8 cellular contexts compared by ENCODE assay signal in the genomic region with DNA sequence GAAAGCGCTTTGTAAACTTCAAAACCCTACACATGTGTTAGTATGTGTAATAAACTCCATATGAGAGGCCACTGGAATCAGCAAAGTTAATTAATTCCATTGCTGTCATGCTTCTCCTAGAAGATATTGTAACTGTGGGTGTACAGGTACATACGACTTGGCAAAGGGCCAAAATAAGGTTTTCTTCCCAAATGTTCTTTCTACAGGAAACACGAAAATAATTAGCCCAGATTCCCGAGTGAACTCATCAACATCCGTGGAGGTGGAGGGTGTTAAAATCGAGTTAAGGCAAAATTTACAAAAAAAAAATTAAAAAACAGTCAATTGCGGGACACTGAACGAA. TPM values are rescaled to one million over a fixed set of nuclear protein-coding genes. Genes with fewer than 3 reads are reported as not detected.
DNase-seq lines count a peak whose midpoint lies in the region; ATAC-seq and TF ChIP-seq lines count a peak whose summit lies in the region.

No MANE protein-coding gene starts in this region.

- in situ Hi-C loops in G401 (cut with HindIII; ENCODE audit: low sequenced_read_pairs), result no loop called here

- H3K4me2 ChIP-seq in neural progenitor cell, result peak overlapping the region; percentile 96

- peak overlapping the region; percentile 93 for H3K4me3 Mint-ChIP-seq in neural progenitor cell

- peak overlapping the region; percentile 99 for H3K27ac Mint-ChIP-seq in neural progenitor cell

- H3K79me2 ChIP-seq in neural progenitor cell (ENCODE audit: low read depth), result peaks cover 52% of the 10 kb centered on the region

- H4K20me1 ChIP-seq in neural progenitor cell (ENCODE audit: low read depth), result peaks cover 6% of the 10 kb centered on the region

- peak; percentile 2 for ATAC-seq in HG02623 (IDR thresholded peaks at IDR 0.05; ENCODE audit: unreplicated experiment)

- no peaks in the 10 kb centered on the region for H3K27me3 ChIP-seq in esophagus (ENCODE audit: control insufficient read depth in 1 of 2, insufficient read depth in 2 of 2, low read length in 2 of 2)
- no peaks in the 10 kb centered on the region for H3K27me3 ChIP-seq in neural progenitor cell

- WGBS in esophagus, 2 donors, result 6 to 7% methylated on average over 8 of the region's 8 CpGs

- H3K4me3 ChIP-seq in esophagus (ENCODE audit: low read depth in 1 of 2, low read length in 2 of 2), result peak overlapping the region; percentile 98
- peak overlapping the region; percentile 90 for H3K4me3 ChIP-seq in neural progenitor cell

- H2AFZ ChIP-seq in neural progenitor cell (replicated peaks), result no peak overlapping the region

- H3K27me3 Mint-ChIP-seq in neural progenitor cell (ENCODE audit: insufficient read depth, low read depth), result peaks cover 2% of the 10 kb centered on the region

- peak overlapping the region; percentile 51 for H3K9ac ChIP-seq in neural progenitor cell

- peaks cover 20% of the 10 kb centered on the region for H3K9me3 Mint-ChIP-seq in neural progenitor cell

- peak; percentile 51 for DNase-seq in G401 (ENCODE audit: low spot score)
- DNase-seq in RWPE1 (ENCODE audit: low spot score), result peak; percentile 4
- no peak for DNase-seq in neural progenitor cell (ENCODE audit: low spot score)
- no peak for DNase-seq in D341Med (ENCODE audit: low spot score)
- no peak for DNase-seq in SIG-M5 treated with dmso at 0.1 percent for 504 hours (lab: John Stamatoyannopoulos, UW; ENCODE audit: unreplicated experiment)
- DNase-seq in activated gamma-delta T cell (lab: John Stamatoyannopoulos, UW), result no peak

- peaks cover 14% of the 10 kb centered on the region for H3F3A ChIP-seq in neural progenitor cell (ENCODE audit: low read depth)

- H3K4me1 ChIP-seq in esophagus (ENCODE audit: control insufficient read depth in 2 of 2, insufficient read depth in 2 of 2, low read length in 1 of 2), result no peaks in the 10 kb centered on the region
- H3K4me1 ChIP-seq in neural progenitor cell, result peaks cover 30% of the 10 kb centered on the region

- H3K9me3 ChIP-seq in esophagus (ENCODE audit: control insufficient read depth in 2 of 2, insufficient read depth in 1 of 2, low read depth in 1 of 2, low read length in 1 of 2) (no peaks in the 10 kb centered on the region), neural progenitor cell (ENCODE audit: low read depth) (no peaks in the 10 kb centered on the region)

- POLR2A ChIA-PET in RWPE1 (lab: Yijun Ruan, JAX; ENCODE audit: low non-redundant PET), result interaction anchor here (0.7 kb wide), 1 partner anchor 41 kb away, joined by 6 read pairs; no protein-coding TSS in a partner anchor

- H3K36me3 Mint-ChIP-seq in neural progenitor cell, result peaks cover 9% of the 10 kb centered on the region

- H3K27ac ChIP-seq in RWPE1 (peak overlapping the region; percentile 88), esophagus (ENCODE audit: low read depth in 2 of 2, low read length in 1 of 2) (peak overlapping the region; percentile 88 to 91), neural progenitor cell (peak overlapping the region; percentile 99)

- H3K36me3 ChIP-seq in esophagus (ENCODE audit: control insufficient read depth in 2 of 2, insufficient read depth in 2 of 2, low read length in 1 of 2) (no peaks in the 10 kb centered on the region), neural progenitor cell (no peaks in the 10 kb centered on the region)

- H3K4me1 Mint-ChIP-seq in neural progenitor cell, result peaks cover 20% of the 10 kb centered on the region

- no peak for TF ChIP-seq CTCF in RWPE1 (conservative IDR thresholded peaks at IDR 0.05; ENCODE audit: low read depth)
- TF ChIP-seq CTCF in neural progenitor cell (IDR thresholded peaks at IDR 0.05), result no peak

- CTCF ChIA-PET in RWPE1 (lab: Yijun Ruan, JAX), result no interaction called here

RNA-seq across cellular contexts. Expression of gene FANCL, which starts 0.6 kb away (rescaled TPM):
- total RNA-seq in G401 (2014; rRNA removed; shearing (Covaris generic)), result 31.6 and 40.5 TPM in 2 replicates
- polyA plus RNA-seq in esophagus, result 10 to 100 TPM in 1 of 2 donors, 1 to 10 TPM in 1; 9.4 to 22.0 TPM
- 112 and 189 TPM in 2 replicates for total RNA-seq in neural progenitor cell (ENCODE audit: low replicate concordance)

Comparison
In these comparisons a context has a peak if more than half of its experiments do, and no peak if none do; other contexts are left out.
1. DNase-seq: peak in G401 (single experiment) and RWPE1 (single experiment); none in neural progenitor cell (single experiment), D341Med (single experiment), SIG-M5 treated with dmso at 0.1 percent for 504 hours (single experiment) and activated gamma-delta T cell (single experiment).
2. Peak in every context shown above with its lines, with median percentiles within 50 percentile points of each other: H3K27ac ChIP-seq.